ENCODE assay signal across 8 cellular contexts in the genomic region with DNA sequence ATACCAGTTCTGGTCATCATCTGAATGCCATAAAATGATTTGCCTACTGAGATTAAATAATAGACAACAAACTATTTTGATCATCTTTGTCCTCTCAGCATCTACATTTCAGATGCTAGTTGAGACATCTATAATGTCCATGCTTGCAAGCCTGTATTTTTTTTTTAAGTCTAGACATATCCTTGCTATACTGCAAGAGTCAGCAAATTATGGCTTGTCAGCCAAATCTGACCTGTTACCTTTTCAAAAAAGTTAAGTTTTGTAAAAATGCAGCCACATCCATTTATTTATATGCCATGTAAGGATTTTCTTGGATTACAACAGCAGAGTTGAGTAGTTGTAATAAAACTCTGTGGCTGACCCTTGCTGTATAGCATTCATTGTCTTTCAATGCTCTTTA.
"Had no signal": no experiment of that assay in that cellular context is flagged by ENCODE, and none has a peak within 500 bp of the region (broad histone marks: within the 10 kb centered on the region; RNA-seq: fewer than 3 reads in every experiment).

No MANE protein-coding gene starts in this region.

- ATAC-seq: GM12878 had no signal

- FAIRE-seq: G401.6, GM12878, GM12891, GM12892, GM18507, GM19239 had no signal

- H3K4me3 ChIP-seq: GM12878 had no signal

- DNase-seq: GDM1, GF-D8 had no signal
